ENCODE assay signal across 1 cellular context in the genomic region with DNA sequence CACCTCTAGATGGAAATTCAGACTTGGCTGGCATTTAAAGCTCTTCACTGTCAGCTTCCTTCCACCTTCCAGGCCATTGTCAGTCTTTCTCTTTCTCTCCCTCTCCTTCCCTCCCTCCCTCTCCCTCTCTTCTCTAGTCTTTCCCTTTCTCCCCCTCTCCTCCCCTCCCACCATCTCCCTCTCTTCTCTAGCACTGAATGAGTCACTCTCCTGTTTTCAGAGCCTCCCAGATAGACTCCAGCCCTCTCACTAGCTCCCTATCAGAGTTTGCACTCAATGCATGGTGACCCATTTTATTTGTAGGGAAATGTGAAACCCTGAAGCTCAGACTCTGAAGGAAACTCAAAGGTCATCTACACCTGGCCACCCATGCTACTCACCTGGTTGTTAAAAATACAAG.
TF ChIP-seq lines count a peak whose summit lies in the region.

No MANE protein-coding gene starts in this region.

TF ChIP-seq in IMR-90, 13 proteins besides CTCF, POLR2A, EP300 and RAD21 (continued from another document):
- no peak for TF ChIP-seq USF2 (IDR thresholded peaks at IDR 0.05; ENCODE audit: low read depth, low read length)
- TF ChIP-seq MAZ (IDR thresholded peaks at IDR 0.05; ENCODE audit: borderline replicate concordance, low read depth, low read length), result peak; percentile 78; the same call in 1 of the 2 replicates
- TF ChIP-seq FOS (IDR thresholded peaks at IDR 0.05; ENCODE audit: low read depth, low read length), result 0 out of 2 replicates have a peak, but pooled peaks have one; percentile 34
- TF ChIP-seq CHD1 (IDR thresholded peaks at IDR 0.05; ENCODE audit: low read depth, low read length), result no peak
- TF ChIP-seq SMC3 (IDR thresholded peaks at IDR 0.05; ENCODE audit: low read depth, low read length), result no peak
